Comparison of ENCODE assay signal across 14 cellular contexts in the genomic region with DNA sequence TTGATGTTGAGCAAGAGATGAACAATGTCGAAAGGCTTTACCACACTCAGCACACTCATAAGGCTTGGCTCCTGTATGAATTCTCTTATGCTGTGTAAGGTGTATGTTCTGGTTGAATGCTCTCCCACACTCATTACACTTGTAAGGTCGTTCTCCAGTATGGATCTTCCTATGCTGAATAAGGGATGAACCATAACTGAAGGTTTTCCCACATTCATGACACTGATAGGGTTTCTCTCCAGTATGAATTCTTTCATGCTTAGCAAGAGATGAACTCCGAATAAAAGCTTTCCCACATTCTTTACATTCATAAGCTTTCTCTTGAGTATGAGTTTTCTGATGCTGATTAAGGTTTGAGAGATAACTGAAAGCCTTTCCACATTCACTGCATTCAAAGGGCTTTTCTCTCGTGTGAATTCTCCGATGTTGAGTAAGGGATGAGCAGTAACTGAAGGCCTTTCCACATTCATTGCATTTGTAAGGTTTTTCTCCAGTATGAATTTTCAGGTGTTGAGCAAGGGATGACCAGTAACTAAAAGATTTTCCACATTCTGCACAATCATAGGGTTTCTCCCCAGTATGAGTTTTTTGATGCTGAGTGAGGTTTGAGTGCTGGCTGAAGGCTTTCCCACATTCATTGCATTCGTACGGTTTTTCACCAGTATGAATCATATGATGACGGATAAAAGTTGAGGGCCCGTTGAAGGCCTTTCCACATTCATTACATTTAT. TPM values are rescaled to one million over a fixed set of nuclear protein-coding genes. Genes with fewer than 3 reads are reported as not detected.
A peak's percentile ranks its signal among the peaks of the same experiment; 100 is the strongest.
DNase-seq lines count a peak whose midpoint lies in the region; ATAC-seq, FAIRE-seq and TF ChIP-seq lines count a peak whose summit lies in the region.
"Had no signal": no experiment of that assay in that cellular context is flagged by ENCODE, and none has a peak within 500 bp of the region (broad histone marks: within the 10 kb centered on the region; RNA-seq: fewer than 3 reads in every experiment).

No MANE protein-coding gene starts in this region.

- no peak overlapping the region for H2BK15ac ChIP-seq in mesendoderm (replicated peaks; ENCODE audit: low read depth)

- FAIRE-seq in astrocyte (lab: Jason Lieb, UNC), result no peak

- H3K9me3 Mint-ChIP-seq in astrocyte (ENCODE audit: unreplicated experiment), result peaks cover 87% of the 10 kb centered on the region

- H4K20me1 ChIP-seq in BLaER1 treated with 17β-estradiol and CSF1 and Interleukin-3, amounts not matched to agents 10 nM and 100 nM, result no peaks in the 10 kb centered on the region
- no peaks in the 10 kb centered on the region for H4K20me1 ChIP-seq in astrocyte (ENCODE audit: insufficient read depth, low read length)

- no CpG with 5 or more reads among the region's 9 CpGs for WGBS in mesendoderm (ENCODE audit: extremely low coverage, insufficient coverage, low lambda C conversion rate)

- H3K4me3 Mint-ChIP-seq in astrocyte (ENCODE audit: unreplicated experiment), result no peak overlapping the region

- H3K4me1 Mint-ChIP-seq in astrocyte (ENCODE audit: low read depth, unreplicated experiment), result no peaks in the 10 kb centered on the region

- no peaks in the 10 kb centered on the region for H3K79me1 ChIP-seq in mesendoderm (ENCODE audit: low read length)

- no peak overlapping the region for H3K23ac ChIP-seq in mesendoderm (ENCODE audit: low read length)

- H2AK5ac ChIP-seq in mesendoderm (ENCODE audit: low read length), result no peak overlapping the region

- H3K4me3 ChIP-seq in BLaER1 treated with 17β-estradiol and CSF1 and Interleukin-3, amounts not matched to agents 10 nM and 100 nM, result peak overlapping the region; percentile 5 to 51 (median 38); a peak in 16 of 20 replicates
- peak overlapping the region; percentile 18 for H3K4me3 ChIP-seq in astrocyte (ENCODE audit: insufficient read depth, low read depth, low read length)
- peak overlapping the region; percentile 33 for H3K4me3 ChIP-seq in mesendoderm (ENCODE audit: low read length)

- peaks cover 100% of the 10 kb centered on the region in 11 experiments for H3K36me3 ChIP-seq in BLaER1 treated with 17β-estradiol and CSF1 and Interleukin-3, amounts not matched to agents 10 nM and 100 nM
- H3K36me3 ChIP-seq in astrocyte (ENCODE audit: insufficient read depth, low read length), result peaks cover 67% of the 10 kb centered on the region
- peaks cover 12% of the 10 kb centered on the region for H3K36me3 ChIP-seq in mesendoderm (ENCODE audit: control insufficient read depth, insufficient read depth, low read length)

- DNase-seq in A172 (ENCODE audit: low spot score), result peak; percentile 2
- DNase-seq in astrocyte (ENCODE audit: low read depth), result no peak
- peak; percentile 34 for DNase-seq in mesendoderm
- DNase-seq in NCI-H2171 (lab: John Stamatoyannopoulos, UW), result no peak
- no peak for DNase-seq in iPS-NIHi11 (ENCODE audit: low spot score)
- DNase-seq: BE2C, GOT3, NCI-H1092 treated with DMSO at 0.1 percent for 48 hours, NCI-H187, NCI-H510A treated with DMSO at 0.1 percent for 48 hours, SIG-M5 had no signal

- H3K27ac ChIP-seq in BLaER1 treated with 17β-estradiol and CSF1 and Interleukin-3, amounts not matched to agents 10 nM and 100 nM, result no peak overlapping the region
- H3K27ac ChIP-seq in astrocyte (ENCODE audit: low read depth, low read length) (no peak overlapping the region), mesendoderm (ENCODE audit: low read depth, low read length) (no peak overlapping the region)
- H3K27ac ChIP-seq: KMS-11 had no signal

- peaks cover 100% of the 10 kb centered on the region in 11 experiments for H3K9me3 ChIP-seq in BLaER1 treated with 17β-estradiol and CSF1 and Interleukin-3, amounts not matched to agents 10 nM and 100 nM (replicated peaks in 1 of 11)
- peaks cover 68% of the 10 kb centered on the region for H3K9me3 ChIP-seq in astrocyte (ENCODE audit: insufficient read depth, low read depth, low read length)
- H3K9me3 ChIP-seq: BE2C had no signal

- TF ChIP-seq CTCF in astrocyte (IDR thresholded peaks at IDR 0.05; ENCODE audit: insufficient read depth, low read depth, low read length), result no peak

- H4K5ac ChIP-seq in mesendoderm (ENCODE audit: low read length), result no peak overlapping the region

- H3K79me2 ChIP-seq in astrocyte (ENCODE audit: insufficient read depth, low read length) (no peaks in the 10 kb centered on the region), mesendoderm (ENCODE audit: control insufficient read depth, insufficient read depth, low read length) (no peaks in the 10 kb centered on the region)

- no peak overlapping the region for H3K9ac ChIP-seq in BLaER1 treated with 17β-estradiol and CSF1 and Interleukin-3, amounts not matched to agents 10 nM and 100 nM
- H3K9ac ChIP-seq in astrocyte (ENCODE audit: low read length), result no peak overlapping the region
- no peak overlapping the region for H3K9ac ChIP-seq in mesendoderm (ENCODE audit: low read length)
- H3K9ac ChIP-seq: KMS-11 had no signal

- no peak overlapping the region for H4K8ac ChIP-seq in mesendoderm (ENCODE audit: low read depth, low read length)

- H3K36me3 Mint-ChIP-seq in astrocyte (ENCODE audit: low read depth, unreplicated experiment), result peaks cover 90% of the 10 kb centered on the region

- no peak overlapping the region for H3K27ac Mint-ChIP-seq in astrocyte (ENCODE audit: unreplicated experiment)

- no peak overlapping the region for H3K56ac ChIP-seq in mesendoderm (ENCODE audit: low read length)

- H3K4me1 ChIP-seq in BLaER1 treated with 17β-estradiol and CSF1 and Interleukin-3, amounts not matched to agents 10 nM and 100 nM, result no peaks in the 10 kb centered on the region
- H3K4me1 ChIP-seq in astrocyte (ENCODE audit: insufficient read depth, low read length) (no peaks in the 10 kb centered on the region), mesendoderm (ENCODE audit: control insufficient read depth, low read depth, low read length) (no peaks in the 10 kb centered on the region)
- H3K4me1 ChIP-seq: BE2C had no signal

- no peaks in the 10 kb centered on the region for H3K27me3 Mint-ChIP-seq in astrocyte (ENCODE audit: low read depth, unreplicated experiment)

- H2BK5ac ChIP-seq in mesendoderm (ENCODE audit: low read length), result no peak overlapping the region

- ATAC-seq in HG03354 (IDR thresholded peaks at IDR 0.05; ENCODE audit: poor library complexity, severe bottlenecking, unreplicated experiment), result no peak

- H2BK120ac ChIP-seq in mesendoderm (ENCODE audit: low read depth, low read length), result no peak overlapping the region

- H3K4me2 ChIP-seq in BLaER1 treated with 17β-estradiol and CSF1 and Interleukin-3, amounts not matched to agents 10 nM and 100 nM, result no peak overlapping the region
- no peak overlapping the region for H3K4me2 ChIP-seq in astrocyte (ENCODE audit: low read length)
- H3K4me2 ChIP-seq in mesendoderm (ENCODE audit: low read length), result no peak overlapping the region
- H3K4me2 ChIP-seq: KMS-11 had no signal

- no peak overlapping the region for H2AFZ ChIP-seq in astrocyte (ENCODE audit: low read depth, low read length)

- H3K27me3 ChIP-seq in BLaER1 treated with 17β-estradiol and CSF1 and Interleukin-3, amounts not matched to agents 10 nM and 100 nM, result peaks cover 0 to 5% (median 0%) of the 10 kb centered on the region in 11 experiments; a peak in 1 of 22 replicates
- no peaks in the 10 kb centered on the region for H3K27me3 ChIP-seq in astrocyte (ENCODE audit: insufficient read depth, low read length)
- no peaks in the 10 kb centered on the region for H3K27me3 ChIP-seq in mesendoderm (ENCODE audit: insufficient read depth, low read length, poor library complexity)
- H3K27me3 ChIP-seq: BE2C had no signal

- no peak overlapping the region for H3K4ac ChIP-seq in mesendoderm (ENCODE audit: low read depth, low read length)

- H3K18ac ChIP-seq in mesendoderm (ENCODE audit: low read length), result no peak overlapping the region

RNA-seq across cellular contexts. Expression of gene ZNF184, which starts 21.1 kb away (rescaled TPM):
- 11.8 and 14.2 TPM in 2 replicates for total RNA-seq in A172 (2014; rRNA removed; shearing (Covaris generic))
- total RNA-seq in astrocyte, result 5.1 and 5.7 TPM in 2 replicates
- polyA plus RNA-seq in mesendoderm (2013, experiment 1 of 2), result 10.0 TPM
- polyA plus RNA-seq in mesendoderm (2013, experiment 2 of 2), result 10.3 TPM

Comparison
In these comparisons a context has a peak if more than half of its experiments do, and no peak if none do; other contexts are left out.
1. DNase-seq: peak in A172 (single experiment) and mesendoderm (single experiment); none in astrocyte (single experiment), NCI-H2171 (single experiment) and iPS-NIHi11 (single experiment).
2. Peak in every context shown above with its lines, with median percentiles within 50 percentile points of each other: H3K4me3 ChIP-seq.